In the genomic region with DNA sequence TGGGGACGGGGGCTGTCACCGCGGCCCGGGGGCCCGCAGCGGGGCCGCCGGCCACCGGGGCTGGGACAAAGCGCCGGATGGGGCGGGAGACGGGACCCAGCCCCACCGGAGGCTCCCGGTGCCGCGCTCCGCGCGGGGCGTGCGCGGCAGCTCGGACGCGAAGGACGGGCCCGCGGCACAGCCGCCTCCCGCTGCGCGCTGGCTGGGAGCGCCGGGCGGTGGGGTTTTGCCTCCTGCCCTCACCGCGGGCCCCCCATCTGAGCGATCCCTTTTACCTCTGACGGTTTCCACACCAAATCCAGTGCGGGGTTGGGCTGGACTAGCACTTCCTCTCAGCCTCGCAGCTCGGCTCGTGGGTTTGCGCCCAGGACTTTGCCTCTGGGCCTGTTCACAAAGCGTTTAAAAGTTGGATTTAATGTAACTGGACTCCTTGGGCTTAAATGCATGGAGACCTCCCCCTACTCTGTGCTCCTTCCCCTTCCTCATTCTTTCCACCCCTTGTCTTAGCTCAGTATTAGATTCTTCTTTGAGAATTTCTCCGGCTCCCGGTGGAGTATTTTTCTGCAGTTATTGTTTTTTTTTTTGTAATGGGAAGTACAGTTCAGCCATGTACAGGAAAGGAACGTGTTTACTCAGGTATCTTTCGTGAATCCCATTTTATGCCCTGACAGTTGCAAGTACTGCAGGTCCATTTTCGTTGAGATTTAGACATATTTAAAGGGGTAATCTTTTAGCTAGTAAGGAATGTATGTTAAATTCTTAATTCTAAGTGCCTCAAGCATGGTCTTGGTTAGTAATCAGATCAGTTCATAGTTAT, we compare ENCODE assay signal across 8 cellular contexts. TPM values are rescaled to one million over a fixed set of nuclear protein-coding genes. Genes with fewer than 3 reads are reported as not detected.
DNase-seq lines count a peak whose midpoint lies in the region; ATAC-seq and TF ChIP-seq lines count a peak whose summit lies in the region.

No MANE protein-coding gene starts in this region.

- H3K27ac ChIP-seq in brain microvascular endothelial cell (peak overlapping the region; percentile 93), iPS-18a (ENCODE audit: low read length) (no peak overlapping the region), sigmoid colon (peak overlapping the region; percentile 92 to 98 (median 98))

- in situ Hi-C loops in KBM-7 (cut with MboI; ENCODE audit: low pct_unique_long_range_greater_than_20kb, low sequenced_read_pairs), result no loop called here
- in situ Hi-C loops in brain microvascular endothelial cell (cut with HindIII; ENCODE audit: low pct_ligation_motif_present, low sequenced_read_pairs), result no loop called here

- peak overlapping the region; percentile 76 for H3K9ac ChIP-seq in iPS-18a (ENCODE audit: low read length)

- H3K4me3 ChIP-seq in GM06990 (replicated peaks; ENCODE audit: low read depth, low read length), result peak overlapping the region; percentile 73
- H3K4me3 ChIP-seq in brain microvascular endothelial cell (ENCODE audit: low read depth, low read length), result peak overlapping the region; percentile 71
- peak overlapping the region; percentile 79 for H3K4me3 ChIP-seq in iPS-18a (ENCODE audit: low read length)
- peak overlapping the region; percentile 84 to 92 (median 86) for H3K4me3 ChIP-seq in sigmoid colon

- TF ChIP-seq CTCF in GM06990 (IDR thresholded peaks at IDR 0.05; ENCODE audit: insufficient read depth, low read length, poor library complexity, severe bottlenecking) (no peak), brain microvascular endothelial cell (IDR thresholded peaks at IDR 0.05; ENCODE audit: low read depth, low read length, missing control alignments) (no peak), sigmoid colon (IDR thresholded peaks at IDR 0.05) (no peak)

- H3K27me3 ChIP-seq in GM06990 (replicated peaks; ENCODE audit: control insufficient read depth, insufficient read depth, low read length) (no peaks in the 10 kb centered on the region), brain microvascular endothelial cell (replicated peaks) (no peaks in the 10 kb centered on the region), iPS-18a (ENCODE audit: control insufficient read depth, insufficient read depth, low read length) (peaks cover 21% of the 10 kb centered on the region), sigmoid colon (no peaks in the 10 kb centered on the region)

- no peaks in the 10 kb centered on the region for H3K9me3 ChIP-seq in iPS-18a (ENCODE audit: control insufficient read depth, low read depth, low read length)
- no peaks in the 10 kb centered on the region for H3K9me3 ChIP-seq in sigmoid colon

- 1% methylated on average over 51 of the region's 51 CpGs for WGBS in sigmoid colon, 2 donors

- intact Hi-C loops in sigmoid colon (cut with DNase I), result loop anchor here (5.0 to 10.0 kb wide), 3 partner anchors 109 to 541 kb away; partner anchors contain the start of gene BTF3

- H3K4me1 ChIP-seq in iPS-18a (ENCODE audit: control insufficient read depth, low read depth, low read length) (peaks cover 17% of the 10 kb centered on the region), sigmoid colon (peaks cover 0 to 52% (median 31%) of the 10 kb centered on the region in 4 donors)

- TF ChIP-seq EP300 in sigmoid colon (IDR thresholded peaks at IDR 0.05), result no peak

- TF ChIP-seq POLR2A in sigmoid colon (IDR thresholded peaks at IDR 0.05), result no peak

- peak; percentile 44 for ATAC-seq in GM21825 (IDR thresholded peaks at IDR 0.05; ENCODE audit: unreplicated experiment)

- H3K36me3 ChIP-seq in GM06990 (ENCODE audit: control insufficient read depth, insufficient read depth, low read length), result no peaks in the 10 kb centered on the region
- no peaks in the 10 kb centered on the region for H3K36me3 ChIP-seq in brain microvascular endothelial cell (replicated peaks)
- H3K36me3 ChIP-seq in iPS-18a (ENCODE audit: control insufficient read depth, low read depth, low read length), result no peaks in the 10 kb centered on the region
- no peaks in the 10 kb centered on the region for H3K36me3 ChIP-seq in sigmoid colon

- DNase-seq in GM06990 (ENCODE audit: extremely low read depth, insufficient read length) (no peak), KBM-7 (peak; percentile 86), SKM-1 treated with dmso at 0.1 percent for 144 hours (lab: John Stamatoyannopoulos, UW; ENCODE audit: unreplicated experiment) (peak; percentile 46), brain microvascular endothelial cell (peak; percentile 39), sigmoid colon (peak; percentile 78), NCI-H2196 (lab: John Stamatoyannopoulos, UW; ENCODE audit: unreplicated experiment) (no peak)

RNA-seq across cellular contexts. Expression of gene FCHO2, which starts 0.7 kb away (rescaled TPM):
- total RNA-seq in sigmoid colon, result 10 to 100 TPM; 36.0 to 40.3 (median 38.3) TPM
- 10 to 100 TPM in 2 of 3 donors, 1 to 10 TPM in 1; 9.5 to 17.8 (median 15.6) TPM for polyA plus RNA-seq in sigmoid colon

Comparison
In these comparisons a context has a peak if more than half of its experiments do, and no peak if none do; other contexts are left out.
1. DNase-seq: peak in KBM-7 (single experiment), SKM-1 treated with dmso at 0.1 percent for 144 hours (single experiment), brain microvascular endothelial cell (single experiment) and sigmoid colon (single experiment); none in GM06990 (single experiment) and NCI-H2196 (single experiment).
2. Peak in every context shown above with its lines, with median percentiles within 50 percentile points of each other: H3K4me3 ChIP-seq.